27 cellular contexts compared by ENCODE assay signal in the genomic region with DNA sequence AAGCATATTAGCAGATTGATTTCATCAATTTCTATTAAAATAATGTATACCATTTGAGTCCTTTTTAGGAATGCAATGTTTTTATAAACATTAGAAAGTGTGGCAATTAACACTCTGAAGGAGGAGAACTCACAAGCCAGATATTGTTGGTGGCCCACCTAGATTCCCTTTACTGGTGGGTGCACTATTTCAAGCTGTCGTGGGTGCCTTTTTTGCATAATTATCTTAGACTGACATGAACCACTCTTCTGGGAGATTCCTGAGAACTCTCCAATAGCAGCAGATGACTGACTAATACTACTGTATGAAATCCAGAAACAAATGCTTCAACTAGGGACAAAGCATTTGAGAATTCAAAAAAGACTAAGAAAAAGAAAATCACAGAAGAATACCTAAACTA.
"Had no signal": no experiment of that assay in that cellular context is flagged by ENCODE, and none has a peak within 500 bp of the region (broad histone marks: within the 10 kb centered on the region; RNA-seq: fewer than 3 reads in every experiment).

No MANE protein-coding gene starts in this region.

- H3K36me3 ChIP-seq: left lung, neural progenitor cell, neutrophil, right atrium auricular region, right lobe of liver, tibial nerve, uterus had no signal

- H3K9me3 Mint-ChIP-seq: nephron progenitor cell, neural progenitor cell, type B pancreatic cell had no signal

- H3K36me3 Mint-ChIP-seq: mesothelial cell of epicardium; naive B cell; neural progenitor cell; stimulated activated memory B cell treated with anti-CD40 and anti-IgM and Interleukin-4, amounts not matched to agents 10 μg/mL and 1 μg/mL and 100 μg/mL, for 72 hours; type B pancreatic cell had no signal

- H3K27me3 ChIP-seq: left lung, neural progenitor cell, neutrophil, right atrium auricular region, right lobe of liver, tibial nerve, uterus had no signal

- H3K27me3 Mint-ChIP-seq: naive B cell; stimulated activated memory B cell treated with anti-CD40 and anti-IgM and Interleukin-4, amounts not matched to agents 10 μg/mL and 1 μg/mL and 100 μg/mL, for 72 hours; stimulated activated naive CD8-positive, alpha-beta T cell treated with anti-CD3 and anti-CD28 coated beads, Interleukin-15, amount 100 ng/mL, for 72 hours; type B pancreatic cell had no signal

- H3K27ac ChIP-seq: left lung, neural progenitor cell, neutrophil, parathyroid adenoma, psoas muscle, right atrium auricular region, right lobe of liver, tibial nerve, uterus had no signal

- H3K27ac Mint-ChIP-seq: mesothelial cell of epicardium; naive B cell; natural killer cell; nephron progenitor cell; neural progenitor cell; stimulated activated memory B cell treated with anti-CD40 and anti-IgM and Interleukin-4, amounts not matched to agents 10 μg/mL and 1 μg/mL and 100 μg/mL, for 72 hours; stimulated activated naive CD8-positive, alpha-beta T cell treated with anti-CD3 and anti-CD28 coated beads, Interleukin-15, amount 100 ng/mL, for 72 hours; type B pancreatic cell had no signal

- H3K9ac ChIP-seq: neural progenitor cell, parathyroid adenoma had no signal

- H3K4me1 Mint-ChIP-seq: mesothelial cell of epicardium; naive B cell; natural killer cell; nephron progenitor cell; neural progenitor cell; stimulated activated memory B cell treated with anti-CD40 and anti-IgM and Interleukin-4, amounts not matched to agents 10 μg/mL and 1 μg/mL and 100 μg/mL, for 72 hours; stimulated activated naive CD8-positive, alpha-beta T cell treated with anti-CD3 and anti-CD28 coated beads, Interleukin-15, amount 100 ng/mL, for 72 hours had no signal

- H3K9me3 ChIP-seq: neutrophil, psoas muscle, right atrium auricular region, right lobe of liver, tibial nerve, uterus had no signal

- H2AFZ ChIP-seq: neural progenitor cell, parathyroid adenoma had no signal

- DNase-seq: left colon; mesendoderm; naive B cell; natural killer cell; nephron progenitor cell; occipital lobe; psoas muscle; right lobe of liver; stimulated activated CD4-positive, alpha-beta T cell treated with anti-CD3 and anti-CD28 coated beads, Interleukin-1b, Interleukin-23, amount 100 ng/mL, for 48 hours; stimulated activated CD4-positive, alpha-beta T cell treated with anti-CD3 and anti-CD28 coated beads, Interleukin-2, amount 100 ng/mL, for 48 hours; stimulated activated CD4-positive, alpha-beta T cell treated with anti-CD3 and anti-CD28 coated beads, Interleukin-4, amount 100 ng/mL, for 4 hours; stimulated activated CD8-positive, alpha-beta memory T cell treated with anti-CD3 and anti-CD28 coated beads, Interleukin-4, amount 100 ng/mL, for 48 hours; stimulated activated naive CD4-positive, alpha-beta T cell treated with Interleukin-2 at 50 U/mL for 16 hours; stimulated activated naive CD8-positive, alpha-beta T cell treated with anti-CD3 and anti-CD28 coated beads, Interleukin-15, amount 100 ng/mL, for 72 hours; substantia nigra; uterus had no signal

- H3K4me3 ChIP-seq: left lung, lung, neural progenitor cell, psoas muscle, right atrium auricular region, right lobe of liver, smooth muscle cell, tibial nerve, uterus had no signal

- H3K4me2 ChIP-seq: neural progenitor cell, smooth muscle cell had no signal

- H3K4me1 ChIP-seq: left lung, neural progenitor cell, parathyroid adenoma, psoas muscle, right atrium auricular region, right lobe of liver, tibial nerve, uterus had no signal

- H3K79me2 ChIP-seq: parathyroid adenoma had no signal

- H3K4me3 Mint-ChIP-seq: mesothelial cell of epicardium; naive B cell; natural killer cell; nephron progenitor cell; neural progenitor cell; stimulated activated memory B cell treated with anti-CD40 and anti-IgM and Interleukin-4, amounts not matched to agents 10 μg/mL and 1 μg/mL and 100 μg/mL, for 72 hours; stimulated activated naive CD8-positive, alpha-beta T cell treated with anti-CD3 and anti-CD28 coated beads, Interleukin-15, amount 100 ng/mL, for 72 hours; type B pancreatic cell had no signal
